In genomic region chr12:128259556-128260070, GRCh38 we compare ENCODE assay signal across 9 cellular contexts. TPM values are rescaled to one million over a fixed set of nuclear protein-coding genes. Genes with fewer than 3 reads are reported as not detected.
DNase-seq lines count a peak whose midpoint lies in the region; ATAC-seq and TF ChIP-seq lines count a peak whose summit lies in the region.
"Had no signal": no experiment of that assay in that cellular context is flagged by ENCODE, and none has a peak within 500 bp of the region (broad histone marks: within the 10 kb centered on the region; RNA-seq: fewer than 3 reads in every experiment).

No MANE protein-coding gene starts in this region.

- no peak overlapping the region for H3K4me3 ChIP-seq in choroid plexus epithelial cell (ENCODE audit: low read depth, low read length)

- peak; percentile 0 for DNase-seq in SKM-1 treated with dmso at 0.1 percent for 144 hours (lab: John Stamatoyannopoulos, UW; ENCODE audit: unreplicated experiment)
- DNase-seq in SKM-1 (lab: John Stamatoyannopoulos, UW; ENCODE audit: unreplicated experiment), result no peak
- DNase-seq in NCI-H2171 (lab: John Stamatoyannopoulos, UW), result peak; percentile 1
- peak; percentile 27 for DNase-seq in choroid plexus epithelial cell (ENCODE audit: low read depth)
- peak; percentile 60 for DNase-seq in midbrain (lab: John Stamatoyannopoulos, UW)
- no peak for DNase-seq in stimulated activated effector memory CD8-positive, alpha-beta T cell treated with anti-CD3 and anti-CD28 coated beads, Interleukin-12 subunit alpha, Interleukin-12 subunit beta, amount 100 ng/mL, for 72 hours (ENCODE audit: low spot score in 2 of 2)
- DNase-seq: activated B cell treated with CpG ODN at 0.5 μM for 24 hours had no signal

- TF ChIP-seq CTCF in choroid plexus epithelial cell (conservative IDR thresholded peaks at IDR 0.05; ENCODE audit: low read depth, low read length), result peak; percentile 66

- H3K36me3 Mint-ChIP-seq in stimulated activated effector memory CD8-positive, alpha-beta T cell treated with anti-CD3 and anti-CD28 coated beads, Interleukin-12 subunit alpha, Interleukin-12 subunit beta, amount 100 ng/mL, for 72 hours, result no peaks in the 10 kb centered on the region

- no peak overlapping the region for H3K4me3 Mint-ChIP-seq in stimulated activated effector memory CD8-positive, alpha-beta T cell treated with anti-CD3 and anti-CD28 coated beads, Interleukin-12 subunit alpha, Interleukin-12 subunit beta, amount 100 ng/mL, for 72 hours
- H3K4me3 Mint-ChIP-seq: activated B cell treated with CpG ODN at 0.5 μM for 24 hours had no signal

- no peak for ATAC-seq in stimulated activated effector memory CD8-positive, alpha-beta T cell treated with anti-CD3 and anti-CD28 coated beads, Interleukin-12 subunit alpha, Interleukin-12 subunit beta, amount 100 ng/mL, for 72 hours
- ATAC-seq in esophagus mucosa (no peak), GM18873 (IDR thresholded peaks at IDR 0.05; ENCODE audit: low FRiP score, unreplicated experiment) (no peak)

- H3K9me3 Mint-ChIP-seq in stimulated activated effector memory CD8-positive, alpha-beta T cell treated with anti-CD3 and anti-CD28 coated beads, Interleukin-12 subunit alpha, Interleukin-12 subunit beta, amount 100 ng/mL, for 72 hours, result no peaks in the 10 kb centered on the region
- H3K9me3 Mint-ChIP-seq: activated B cell treated with CpG ODN at 0.5 μM for 24 hours had no signal

- H3K4me1 Mint-ChIP-seq in stimulated activated effector memory CD8-positive, alpha-beta T cell treated with anti-CD3 and anti-CD28 coated beads, Interleukin-12 subunit alpha, Interleukin-12 subunit beta, amount 100 ng/mL, for 72 hours, result no peaks in the 10 kb centered on the region
- H3K4me1 Mint-ChIP-seq: activated B cell treated with CpG ODN at 0.5 μM for 24 hours had no signal

- no peak overlapping the region for H3K27ac Mint-ChIP-seq in stimulated activated effector memory CD8-positive, alpha-beta T cell treated with anti-CD3 and anti-CD28 coated beads, Interleukin-12 subunit alpha, Interleukin-12 subunit beta, amount 100 ng/mL, for 72 hours
- H3K27ac Mint-ChIP-seq: activated B cell treated with CpG ODN at 0.5 μM for 24 hours had no signal

RNA-seq across cellular contexts. Expression of gene TMEM132C, which starts 7.4 kb away (rescaled TPM):
- 0.16 TPM for total RNA-seq in esophagus mucosa
- total RNA-seq: activated B cell treated with CpG ODN at 0.5 μM for 24 hours had no signal

Comparison
In these comparisons a context has a peak if more than half of its experiments do, and no peak if none do; other contexts are left out.
1. DNase-seq: peak in SKM-1 treated with dmso at 0.1 percent for 144 hours (single experiment), NCI-H2171 (single experiment), choroid plexus epithelial cell (single experiment) and midbrain (single experiment); none in SKM-1 (single experiment) and stimulated activated effector memory CD8-positive, alpha-beta T cell treated with anti-CD3 and anti-CD28 coated beads, Interleukin-12 subunit alpha, Interleukin-12 subunit beta, amount 100 ng/mL, for 72 hours (0 of 2).